Comparison of ENCODE assay signal across 10 cellular contexts in genomic region chr3:49346797-49347251, GRCh38. TPM values are rescaled to one million over a fixed set of nuclear protein-coding genes. Genes with fewer than 3 reads are reported as not detected.
DNase-seq lines count a peak whose midpoint lies in the region; ATAC-seq and TF ChIP-seq lines count a peak whose summit lies in the region.
"Had no signal": no experiment of that assay in that cellular context is flagged by ENCODE, and none has a peak within 500 bp of the region (broad histone marks: within the 10 kb centered on the region; RNA-seq: fewer than 3 reads in every experiment).

No MANE protein-coding gene starts in this region.

- H3K27ac ChIP-seq in transverse colon = peak overlapping the region; percentile 54 to 78 (median 70)

- intact Hi-C loops in activated naive CD4-positive, alpha-beta T cell treated with anti-CD3 and anti-CD28 coated beads for 36 hours (cut with micrococcal nuclease) = no loop called here
- intact Hi-C loops in left colon (cut with DNase I, micrococcal nuclease) (no loop called here), transverse colon (cut with DNase I; ENCODE audit: low total_unique reads) (loop anchor here (10.0 kb wide), 1 partner anchor 98 kb away; no protein-coding TSS in a partner anchor), Calu3 (cut with micrococcal nuclease; ENCODE audit: unreplicated experiment) (no loop called here)

- no peaks in the 10 kb centered on the region for H3K36me3 ChIP-seq in transverse colon

- no peak overlapping the region for H3K4me3 Mint-ChIP-seq in activated naive CD4-positive, alpha-beta T cell treated with anti-CD3 and anti-CD28 coated beads for 36 hours
- H3K4me3 Mint-ChIP-seq in activated naive CD4-positive, alpha-beta T cell treated with anti-CD3 and anti-CD28 coated beads, Interleukin-2, amount 10 ng/mL, durations not matched to agents 7 days and 5 days = no peak overlapping the region
- no peak overlapping the region for H3K4me3 Mint-ChIP-seq in activated T-helper 17 cell treated with anti-CD3 and anti-CD28 coated beads, Interleukin-2, amount 50 U/mL, for 72 hours
- H3K4me3 Mint-ChIP-seq in Calu3 (ENCODE audit: low read depth, unreplicated experiment) = no peak overlapping the region

- no peak for TF ChIP-seq POLR2A in transverse colon (IDR thresholded peaks at IDR 0.05)

- peak overlapping the region; percentile 24 for H3K27ac Mint-ChIP-seq in activated naive CD4-positive, alpha-beta T cell treated with anti-CD3 and anti-CD28 coated beads for 36 hours
- H3K27ac Mint-ChIP-seq in activated naive CD4-positive, alpha-beta T cell treated with anti-CD3 and anti-CD28 coated beads, Interleukin-2, amount 10 ng/mL, durations not matched to agents 7 days and 5 days = no peak overlapping the region
- peak overlapping the region; percentile 52 for H3K27ac Mint-ChIP-seq in activated T-helper 17 cell treated with anti-CD3 and anti-CD28 coated beads, Interleukin-2, amount 50 U/mL, for 72 hours
- H3K27ac Mint-ChIP-seq in Calu3 (ENCODE audit: unreplicated experiment) = no peak overlapping the region
- H3K27ac Mint-ChIP-seq: progenitor cell of endocrine pancreas had no signal

- no peak overlapping the region for H3K4me3 ChIP-seq in transverse colon

- no peaks in the 10 kb centered on the region for H3K27me3 Mint-ChIP-seq in activated naive CD4-positive, alpha-beta T cell treated with anti-CD3 and anti-CD28 coated beads for 36 hours (ENCODE audit: low read depth)
- H3K27me3 Mint-ChIP-seq in activated naive CD4-positive, alpha-beta T cell treated with anti-CD3 and anti-CD28 coated beads, Interleukin-2, amount 10 ng/mL, durations not matched to agents 7 days and 5 days = no peaks in the 10 kb centered on the region
- no peaks in the 10 kb centered on the region for H3K27me3 Mint-ChIP-seq in activated T-helper 17 cell treated with anti-CD3 and anti-CD28 coated beads, Interleukin-2, amount 50 U/mL, for 72 hours
- no peaks in the 10 kb centered on the region for H3K27me3 Mint-ChIP-seq in Calu3 (ENCODE audit: unreplicated experiment)
- H3K27me3 Mint-ChIP-seq: progenitor cell of endocrine pancreas had no signal

- DNase-seq in activated naive CD4-positive, alpha-beta T cell treated with anti-CD3 and anti-CD28 coated beads for 36 hours = no peak
- no peak for DNase-seq in activated naive CD4-positive, alpha-beta T cell treated with anti-CD3 and anti-CD28 coated beads, Interleukin-2, amount 10 ng/mL, durations not matched to agents 7 days and 5 days
- DNase-seq in left colon = peak in 1 of 2 donors; percentile 44
- DNase-seq in transverse colon = no peak
- DNase-seq in pons (ENCODE audit: low spot score) = no peak
- no peak for DNase-seq in Calu3
- DNase-seq: SW 1271 had no signal

- BruUV-seq in Calu3 (replicated peaks; lab: Mats Ljungman, UMichigan) = no TSS peak

- no peak for ATAC-seq in activated T-helper 17 cell treated with anti-CD3 and anti-CD28 coated beads, Interleukin-2, amount 50 U/mL, for 72 hours (replicated peaks)
- peak; percentile 76 for ATAC-seq in left colon
- no peak for ATAC-seq in GM21529 (IDR thresholded peaks at IDR 0.05; ENCODE audit: unreplicated experiment)

- no peaks in the 10 kb centered on the region for H3K36me3 Mint-ChIP-seq in activated naive CD4-positive, alpha-beta T cell treated with anti-CD3 and anti-CD28 coated beads for 36 hours (ENCODE audit: low read depth)
- H3K36me3 Mint-ChIP-seq in activated naive CD4-positive, alpha-beta T cell treated with anti-CD3 and anti-CD28 coated beads, Interleukin-2, amount 10 ng/mL, durations not matched to agents 7 days and 5 days = peaks cover 3% of the 10 kb centered on the region
- H3K36me3 Mint-ChIP-seq in activated T-helper 17 cell treated with anti-CD3 and anti-CD28 coated beads, Interleukin-2, amount 50 U/mL, for 72 hours (ENCODE audit: low read depth) = no peaks in the 10 kb centered on the region
- no peaks in the 10 kb centered on the region for H3K36me3 Mint-ChIP-seq in Calu3 (ENCODE audit: insufficient read depth, unreplicated experiment)

- no peaks in the 10 kb centered on the region for H3K9me3 Mint-ChIP-seq in activated naive CD4-positive, alpha-beta T cell treated with anti-CD3 and anti-CD28 coated beads for 36 hours
- no peaks in the 10 kb centered on the region for H3K9me3 Mint-ChIP-seq in activated naive CD4-positive, alpha-beta T cell treated with anti-CD3 and anti-CD28 coated beads, Interleukin-2, amount 10 ng/mL, durations not matched to agents 7 days and 5 days
- no peaks in the 10 kb centered on the region for H3K9me3 Mint-ChIP-seq in activated T-helper 17 cell treated with anti-CD3 and anti-CD28 coated beads, Interleukin-2, amount 50 U/mL, for 72 hours
- no peaks in the 10 kb centered on the region for H3K9me3 Mint-ChIP-seq in Calu3 (ENCODE audit: low read depth, unreplicated experiment)

- in situ Hi-C loops in transverse colon (cut with MboI; ENCODE audit: low pct_ligation_motif_present in 1 of 4, low pct_unique_long_range_greater_than_20kb in 1 of 4, low sequenced_read_pairs in 3 of 4) = loop anchor here (10.0 to 25.0 kb wide), 2 partner anchors 90 to 98 kb away; partner anchors contain the start of gene NICN1 (in 2 of the 4)

- 58 to 69% methylated on average over 6 of the region's 6 CpGs for WGBS in transverse colon (ENCODE audit: low coverage in 1 of 2), 2 donors

- H3K9me3 ChIP-seq in transverse colon = no peaks in the 10 kb centered on the region

- no peaks in the 10 kb centered on the region for H3K27me3 ChIP-seq in transverse colon

- peaks cover 16% of the 10 kb centered on the region for H3K4me1 Mint-ChIP-seq in activated naive CD4-positive, alpha-beta T cell treated with anti-CD3 and anti-CD28 coated beads for 36 hours (ENCODE audit: low read depth)
- H3K4me1 Mint-ChIP-seq in activated naive CD4-positive, alpha-beta T cell treated with anti-CD3 and anti-CD28 coated beads, Interleukin-2, amount 10 ng/mL, durations not matched to agents 7 days and 5 days = peaks cover 18% of the 10 kb centered on the region
- H3K4me1 Mint-ChIP-seq in activated T-helper 17 cell treated with anti-CD3 and anti-CD28 coated beads, Interleukin-2, amount 50 U/mL, for 72 hours = peaks cover 15% of the 10 kb centered on the region
- H3K4me1 Mint-ChIP-seq in Calu3 (ENCODE audit: low read depth, unreplicated experiment) = peaks cover 12% of the 10 kb centered on the region

- H3K4me1 ChIP-seq in transverse colon = peaks cover 0 to 21% (median 1%) of the 10 kb centered on the region in 4 donors

- TF ChIP-seq CTCF in transverse colon (IDR thresholded peaks at IDR 0.05) = no peak
- no peak for TF ChIP-seq CTCF in Calu3 (IDR thresholded peaks at IDR 0.05; ENCODE audit: unreplicated experiment)

- CTCF ChIA-PET in activated naive CD4-positive, alpha-beta T cell treated with anti-CD3 and anti-CD28 coated beads for 36 hours (lab: Charles Lee) = interaction anchor here (0.7 kb wide), 1 partner anchor 92 kb away, joined by 3 read pairs; no protein-coding TSS in a partner anchor
- CTCF ChIA-PET in activated naive CD4-positive, alpha-beta T cell treated with anti-CD3 and anti-CD28 coated beads, Interleukin-2, amount 10 ng/mL, durations not matched to agents 7 days and 5 days (lab: Charles Lee) = no interaction called here
- CTCF ChIA-PET in Calu3 (lab: Charles Lee) = no interaction called here

- no peak for TF ChIP-seq EP300 in transverse colon (IDR thresholded peaks at IDR 0.05; ENCODE audit: low read depth)

RNA-seq across cellular contexts. Expression of gene USP4, which starts 7.0 kb away (rescaled TPM):
- 10 to 100 TPM; 68.0 to 69.7 TPM for total RNA-seq in activated naive CD4-positive, alpha-beta T cell treated with anti-CD3 and anti-CD28 coated beads for 36 hours
- 10 to 100 TPM; 69.1 to 69.2 TPM for total RNA-seq in activated T-helper 17 cell treated with anti-CD3 and anti-CD28 coated beads, Interleukin-2, amount 50 U/mL, for 72 hours
- 10 to 100 TPM; 48.5 to 55.3 TPM for total RNA-seq in left colon
- 10 to 100 TPM; 11.1 to 39.6 (median 27.0) TPM for total RNA-seq in transverse colon
- total RNA-seq in Calu3 (2022) = 40.0 and 43.5 TPM in 2 replicates

RNA-seq across cellular contexts. Expression of gene GPX1, which starts 11.3 kb away (rescaled TPM):
- 100 to 1,000 TPM; 198 to 202 TPM for total RNA-seq in activated naive CD4-positive, alpha-beta T cell treated with anti-CD3 and anti-CD28 coated beads for 36 hours
- total RNA-seq in activated T-helper 17 cell treated with anti-CD3 and anti-CD28 coated beads, Interleukin-2, amount 50 U/mL, for 72 hours = 100 to 1,000 TPM; 133 to 221 TPM
- total RNA-seq in left colon = 100 to 1,000 TPM; 128 to 146 TPM
- total RNA-seq in transverse colon = 100 to 1,000 TPM; 155 to 485 (median 274) TPM
- 143 and 151 TPM in 2 replicates for total RNA-seq in Calu3 (2022)

Comparison
In these comparisons a context has a peak if more than half of its experiments do, and no peak if none do; other contexts are left out.
1. H3K27ac Mint-ChIP-seq: peak in activated naive CD4-positive, alpha-beta T cell treated with anti-CD3 and anti-CD28 coated beads for 36 hours (single experiment) and activated T-helper 17 cell treated with anti-CD3 and anti-CD28 coated beads, Interleukin-2, amount 50 U/mL, for 72 hours (single experiment); none in activated naive CD4-positive, alpha-beta T cell treated with anti-CD3 and anti-CD28 coated beads, Interleukin-2, amount 10 ng/mL, durations not matched to agents 7 days and 5 days (single experiment) and Calu3 (single experiment).